8 cellular contexts compared by ENCODE assay signal in the genomic region with DNA sequence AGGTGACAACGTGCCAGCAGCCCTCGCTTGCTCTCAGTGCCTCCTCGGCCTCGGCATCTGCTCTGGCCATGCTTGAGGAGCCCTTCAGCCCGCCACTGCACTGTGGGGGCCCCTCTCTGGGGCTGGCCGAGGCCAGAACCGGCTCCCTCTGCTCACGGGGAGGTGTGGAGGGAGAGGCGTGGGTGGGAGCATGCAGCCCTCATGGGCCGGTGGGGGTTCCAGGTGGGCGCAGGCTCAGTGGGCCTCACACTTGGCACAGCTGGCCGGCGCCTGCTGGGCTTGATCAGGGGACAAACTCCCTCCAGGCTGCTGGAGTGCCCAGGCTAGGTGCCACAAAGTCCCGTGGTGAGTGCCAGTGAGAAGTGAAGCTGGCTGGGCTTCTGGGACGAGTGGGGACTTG.
"Had no signal": no experiment of that assay in that cellular context is flagged by ENCODE, and none has a peak within 500 bp of the region (broad histone marks: within the 10 kb centered on the region; RNA-seq: fewer than 3 reads in every experiment).

No MANE protein-coding gene starts in this region.

- H3K9me3 ChIP-seq: HAP-1 had no signal

- H3K36me3 ChIP-seq: HAP-1 had no signal

- H3K4me1 ChIP-seq: HAP-1 had no signal

- ATAC-seq: HCT116, K562 had no signal

- DNase-seq: GM23248, GOT3, H7, HFFc6, IMR-90 had no signal

- H3K9ac ChIP-seq: GM23248 had no signal

- H2AFZ ChIP-seq: GM23248 had no signal

- H3K27ac ChIP-seq: GM23248 had no signal

- H3K4me3 ChIP-seq: GM23248, HAP-1, K562 had no signal
